28 cellular contexts compared by ENCODE assay signal in genomic region chr2:115782286-115782685, GRCh38.
"Had no signal": no experiment of that assay in that cellular context is flagged by ENCODE, and none has a peak within 500 bp of the region (broad histone marks: within the 10 kb centered on the region; RNA-seq: fewer than 3 reads in every experiment).

No MANE protein-coding gene starts in this region.

- H3K4me2 ChIP-seq: neural progenitor cell had no signal

- H3K27ac ChIP-seq: neural progenitor cell, ovary, parathyroid adenoma, psoas muscle, right lobe of liver, sigmoid colon, spleen, suprapubic skin, testis, tibial artery, transverse colon, upper lobe of right lung, uterus had no signal

- H3K27me3 ChIP-seq: neural progenitor cell, right lobe of liver, sigmoid colon, spleen, suprapubic skin, testis, tibial artery, transverse colon, upper lobe of right lung, uterus had no signal

- H3K9me3 ChIP-seq: ovary, psoas muscle, right lobe of liver, sigmoid colon, suprapubic skin, testis, tibial artery, upper lobe of right lung, uterus had no signal

- H3K4me3 ChIP-seq: neural progenitor cell, ovary, psoas muscle, right lobe of liver, sigmoid colon, spleen, suprapubic skin, testis, tibial artery, transverse colon, upper lobe of right lung, uterus had no signal

- ATAC-seq: natural killer cell; psoas muscle; right cardiac atrium; right lobe of liver; stimulated activated memory B cell treated with anti-CD40 and anti-IgM and Interleukin-4, amounts not matched to agents 10 μg/mL and 1 μg/mL and 100 μg/mL, for 72 hours; stimulated activated naive CD8-positive, alpha-beta T cell treated with anti-CD3 and anti-CD28 coated beads, Interleukin-15, amount 100 ng/mL, for 72 hours; stimulated activated naive CD8-positive, alpha-beta T cell treated with anti-CD3 and anti-CD28 coated beads, Interleukin-15, Interleukin-2, amounts not matched to agents 100 U/mL and 50 U/mL, for 24 hours; upper lobe of right lung had no signal

- H3K79me2 ChIP-seq: parathyroid adenoma had no signal

- H3K9ac ChIP-seq: neural progenitor cell, parathyroid adenoma had no signal

- H2AFZ ChIP-seq: neural progenitor cell, parathyroid adenoma had no signal

- H3K36me3 ChIP-seq: neural progenitor cell, ovary, right lobe of liver, sigmoid colon, spleen, suprapubic skin, tibial artery, transverse colon, upper lobe of right lung, uterus had no signal

- H3K4me1 ChIP-seq: neural progenitor cell, parathyroid adenoma, psoas muscle, right lobe of liver, sigmoid colon, spleen, suprapubic skin, testis, tibial artery, transverse colon, upper lobe of right lung, uterus had no signal

- DNase-seq: natural killer cell; occipital lobe; ovary; posterior cingulate gyrus; psoas muscle; right cardiac atrium; right lobe of liver; sigmoid colon; small intestine; spleen; stimulated activated CD4-positive, alpha-beta T cell treated with anti-CD3 and anti-CD28 coated beads, Interleukin-12 subunit alpha, Interleukin-12 subunit beta, amount 100 ng/mL, for 4 hours; stimulated activated CD4-positive, alpha-beta T cell treated with anti-CD3 and anti-CD28 coated beads, Interleukin-1b, Interleukin-23, amount 100 ng/mL, for 48 hours; stimulated activated CD4-positive, alpha-beta T cell treated with anti-CD3 and anti-CD28 coated beads, Interleukin-4, amount 100 ng/mL, for 1 hour; stimulated activated CD4-positive, alpha-beta T cell treated with anti-CD3 and anti-CD28 coated beads, Interleukin-4, amount 100 ng/mL, for 4 hours; stimulated activated CD8-positive, alpha-beta memory T cell treated with anti-CD3 and anti-CD28 coated beads, Interleukin-4, amount 100 ng/mL, for 48 hours; stimulated activated naive CD4-positive, alpha-beta T cell; stimulated activated naive CD8-positive, alpha-beta T cell treated with anti-CD3 and anti-CD28 coated beads, Interleukin-15, amount 100 ng/mL, for 72 hours; stimulated activated naive CD8-positive, alpha-beta T cell treated with anti-CD3 and anti-CD28 coated beads, Interleukin-15, Interleukin-2, amounts not matched to agents 100 U/mL and 50 U/mL, for 24 hours; substantia nigra; testis; tibial artery; transverse colon; upper lobe of right lung; uterus had no signal
